Comparison of ENCODE assay signal across 1 cellular context in the genomic region with DNA sequence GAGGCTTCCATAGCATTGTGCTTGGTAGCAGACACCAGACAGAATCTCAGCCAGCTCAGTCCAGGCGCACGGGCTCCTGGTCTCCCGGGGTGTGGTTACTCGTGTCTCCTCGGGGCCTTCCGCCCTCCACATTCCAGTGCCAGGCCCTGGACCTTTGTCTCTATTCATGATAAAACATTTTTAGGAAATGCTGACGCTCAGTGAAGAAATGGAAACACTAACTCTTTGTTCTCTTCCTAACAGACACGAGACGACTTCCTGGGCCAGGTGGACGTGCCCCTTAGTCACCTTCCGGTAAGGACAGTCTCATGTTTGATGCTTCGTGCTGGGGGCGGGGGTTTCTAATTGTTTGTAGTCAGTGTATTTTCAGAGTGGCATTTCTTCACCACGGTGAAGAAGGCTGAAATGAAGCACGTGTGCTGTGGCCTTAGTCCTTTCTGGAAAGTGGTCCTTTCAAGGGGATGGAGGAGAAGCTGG.
TF ChIP-seq lines count a peak whose summit lies in the region.

No MANE protein-coding gene starts in this region.

TF ChIP-seq in GM23338, 12 proteins besides CTCF, POLR2A, EP300 and RAD21 (continued from another document):
- TF ChIP-seq, protein P1, sequence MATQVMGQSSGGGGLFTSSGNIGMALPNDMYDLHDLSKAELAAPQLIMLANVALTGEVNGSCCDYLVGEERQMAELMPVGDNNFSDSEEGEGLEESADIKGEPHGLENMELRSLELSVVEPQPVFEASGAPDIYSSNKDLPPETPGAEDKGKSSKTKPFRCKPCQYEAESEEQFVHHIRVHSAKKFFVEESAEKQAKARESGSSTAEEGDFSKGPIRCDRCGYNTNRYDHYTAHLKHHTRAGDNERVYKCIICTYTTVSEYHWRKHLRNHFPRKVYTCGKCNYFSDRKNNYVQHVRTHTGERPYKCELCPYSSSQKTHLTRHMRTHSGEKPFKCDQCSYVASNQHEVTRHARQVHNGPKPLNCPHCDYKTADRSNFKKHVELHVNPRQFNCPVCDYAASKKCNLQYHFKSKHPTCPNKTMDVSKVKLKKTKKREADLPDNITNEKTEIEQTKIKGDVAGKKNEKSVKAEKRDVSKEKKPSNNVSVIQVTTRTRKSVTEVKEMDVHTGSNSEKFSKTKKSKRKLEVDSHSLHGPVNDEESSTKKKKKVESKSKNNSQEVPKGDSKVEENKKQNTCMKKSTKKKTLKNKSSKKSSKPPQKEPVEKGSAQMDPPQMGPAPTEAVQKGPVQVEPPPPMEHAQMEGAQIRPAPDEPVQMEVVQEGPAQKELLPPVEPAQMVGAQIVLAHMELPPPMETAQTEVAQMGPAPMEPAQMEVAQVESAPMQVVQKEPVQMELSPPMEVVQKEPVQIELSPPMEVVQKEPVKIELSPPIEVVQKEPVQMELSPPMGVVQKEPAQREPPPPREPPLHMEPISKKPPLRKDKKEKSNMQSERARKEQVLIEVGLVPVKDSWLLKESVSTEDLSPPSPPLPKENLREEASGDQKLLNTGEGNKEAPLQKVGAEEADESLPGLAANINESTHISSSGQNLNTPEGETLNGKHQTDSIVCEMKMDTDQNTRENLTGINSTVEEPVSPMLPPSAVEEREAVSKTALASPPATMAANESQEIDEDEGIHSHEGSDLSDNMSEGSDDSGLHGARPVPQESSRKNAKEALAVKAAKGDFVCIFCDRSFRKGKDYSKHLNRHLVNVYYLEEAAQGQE (IDR thresholded peaks at IDR 0.05; ENCODE audit: unreplicated experiment) = no peak
- TF ChIP-seq, protein P2, sequence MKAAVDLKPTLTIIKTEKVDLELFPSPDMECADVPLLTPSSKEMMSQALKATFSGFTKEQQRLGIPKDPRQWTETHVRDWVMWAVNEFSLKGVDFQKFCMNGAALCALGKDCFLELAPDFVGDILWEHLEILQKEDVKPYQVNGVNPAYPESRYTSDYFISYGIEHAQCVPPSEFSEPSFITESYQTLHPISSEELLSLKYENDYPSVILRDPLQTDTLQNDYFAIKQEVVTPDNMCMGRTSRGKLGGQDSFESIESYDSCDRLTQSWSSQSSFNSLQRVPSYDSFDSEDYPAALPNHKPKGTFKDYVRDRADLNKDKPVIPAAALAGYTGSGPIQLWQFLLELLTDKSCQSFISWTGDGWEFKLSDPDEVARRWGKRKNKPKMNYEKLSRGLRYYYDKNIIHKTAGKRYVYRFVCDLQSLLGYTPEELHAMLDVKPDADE (IDR thresholded peaks at IDR 0.05) = no peak
- TF ChIP-seq ZNF114 (CRISPR knock-in tag; IDR thresholded peaks at IDR 0.05) = no peak
- TF ChIP-seq, protein P3, sequence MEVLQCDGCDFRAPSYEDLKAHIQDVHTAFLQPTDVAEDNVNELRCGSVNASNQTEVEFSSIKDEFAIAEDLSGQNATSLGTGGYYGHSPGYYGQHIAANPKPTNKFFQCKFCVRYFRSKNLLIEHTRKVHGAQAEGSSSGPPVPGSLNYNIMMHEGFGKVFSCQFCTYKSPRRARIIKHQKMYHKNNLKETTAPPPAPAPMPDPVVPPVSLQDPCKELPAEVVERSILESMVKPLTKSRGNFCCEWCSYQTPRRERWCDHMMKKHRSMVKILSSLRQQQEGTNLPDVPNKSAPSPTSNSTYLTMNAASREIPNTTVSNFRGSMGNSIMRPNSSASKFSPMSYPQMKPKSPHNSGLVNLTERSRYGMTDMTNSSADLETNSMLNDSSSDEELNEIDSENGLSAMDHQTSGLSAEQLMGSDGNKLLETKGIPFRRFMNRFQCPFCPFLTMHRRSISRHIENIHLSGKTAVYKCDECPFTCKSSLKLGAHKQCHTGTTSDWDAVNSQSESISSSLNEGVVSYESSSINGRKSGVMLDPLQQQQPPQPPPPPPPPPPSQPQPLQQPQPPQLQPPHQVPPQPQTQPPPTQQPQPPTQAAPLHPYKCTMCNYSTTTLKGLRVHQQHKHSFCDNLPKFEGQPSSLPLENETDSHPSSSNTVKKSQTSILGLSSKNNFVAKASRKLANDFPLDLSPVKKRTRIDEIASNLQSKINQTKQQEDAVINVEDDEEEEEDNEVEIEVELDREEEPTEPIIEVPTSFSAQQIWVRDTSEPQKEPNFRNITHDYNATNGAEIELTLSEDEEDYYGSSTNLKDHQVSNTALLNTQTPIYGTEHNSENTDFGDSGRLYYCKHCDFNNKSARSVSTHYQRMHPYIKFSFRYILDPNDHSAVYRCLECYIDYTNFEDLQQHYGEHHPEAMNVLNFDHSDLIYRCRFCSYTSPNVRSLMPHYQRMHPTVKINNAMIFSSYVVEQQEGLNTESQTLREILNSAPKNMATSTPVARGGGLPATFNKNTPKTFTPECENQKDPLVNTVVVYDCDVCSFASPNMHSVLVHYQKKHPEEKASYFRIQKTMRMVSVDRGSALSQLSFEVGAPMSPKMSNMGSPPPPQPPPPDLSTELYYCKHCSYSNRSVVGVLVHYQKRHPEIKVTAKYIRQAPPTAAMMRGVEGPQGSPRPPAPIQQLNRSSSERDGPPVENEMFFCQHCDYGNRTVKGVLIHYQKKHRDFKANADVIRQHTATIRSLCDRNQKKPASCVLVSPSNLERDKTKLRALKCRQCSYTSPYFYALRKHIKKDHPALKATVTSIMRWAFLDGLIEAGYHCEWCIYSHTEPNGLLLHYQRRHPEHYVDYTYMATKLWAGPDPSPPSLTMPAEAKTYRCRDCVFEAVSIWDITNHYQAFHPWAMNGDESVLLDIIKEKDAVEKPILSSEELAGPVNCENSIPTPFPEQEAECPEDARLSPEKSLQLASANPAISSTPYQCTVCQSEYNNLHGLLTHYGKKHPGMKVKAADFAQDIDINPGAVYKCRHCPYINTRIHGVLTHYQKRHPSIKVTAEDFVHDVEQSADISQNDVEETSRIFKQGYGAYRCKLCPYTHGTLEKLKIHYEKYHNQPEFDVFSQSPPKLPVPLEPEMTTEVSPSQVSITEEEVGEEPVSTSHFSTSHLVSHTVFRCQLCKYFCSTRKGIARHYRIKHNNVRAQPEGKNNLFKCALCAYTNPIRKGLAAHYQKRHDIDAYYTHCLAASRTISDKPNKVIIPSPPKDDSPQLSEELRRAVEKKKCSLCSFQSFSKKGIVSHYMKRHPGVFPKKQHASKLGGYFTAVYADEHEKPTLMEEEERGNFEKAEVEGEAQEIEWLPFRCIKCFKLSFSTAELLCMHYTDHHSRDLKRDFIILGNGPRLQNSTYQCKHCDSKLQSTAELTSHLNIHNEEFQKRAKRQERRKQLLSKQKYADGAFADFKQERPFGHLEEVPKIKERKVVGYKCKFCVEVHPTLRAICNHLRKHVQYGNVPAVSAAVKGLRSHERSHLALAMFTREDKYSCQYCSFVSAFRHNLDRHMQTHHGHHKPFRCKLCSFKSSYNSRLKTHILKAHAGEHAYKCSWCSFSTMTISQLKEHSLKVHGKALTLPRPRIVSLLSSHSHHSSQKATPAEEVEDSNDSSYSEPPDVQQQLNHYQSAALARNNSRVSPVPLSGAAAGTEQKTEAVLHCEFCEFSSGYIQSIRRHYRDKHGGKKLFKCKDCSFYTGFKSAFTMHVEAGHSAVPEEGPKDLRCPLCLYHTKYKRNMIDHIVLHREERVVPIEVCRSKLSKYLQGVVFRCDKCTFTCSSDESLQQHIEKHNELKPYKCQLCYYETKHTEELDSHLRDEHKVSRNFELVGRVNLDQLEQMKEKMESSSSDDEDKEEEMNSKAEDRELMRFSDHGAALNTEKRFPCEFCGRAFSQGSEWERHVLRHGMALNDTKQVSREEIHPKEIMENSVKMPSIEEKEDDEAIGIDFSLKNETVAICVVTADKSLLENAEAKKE (CRISPR knock-in tag; IDR thresholded peaks at IDR 0.05) = no peak
